Comparison of ENCODE assay signal across 20 cellular contexts in genomic region chr13:36332986-36333385, GRCh38. TPM values are rescaled to one million over a fixed set of nuclear protein-coding genes. Genes with fewer than 3 reads are reported as not detected.
DNase-seq lines count a peak whose midpoint lies in the region; ATAC-seq, FAIRE-seq and TF ChIP-seq lines count a peak whose summit lies in the region.
"Had no signal": no experiment of that assay in that cellular context is flagged by ENCODE, and none has a peak within 500 bp of the region (broad histone marks: within the 10 kb centered on the region; RNA-seq: fewer than 3 reads in every experiment).

No MANE protein-coding gene starts in this region.

- H3K9me3 ChIP-seq in PC-3 (ENCODE audit: low read length) (no peaks in the 10 kb centered on the region), endothelial cell of umbilical vein (replicated peaks; ENCODE audit: control insufficient read depth, insufficient read depth, low read length) (no peaks in the 10 kb centered on the region), mesenchymal stem cell (ENCODE audit: control insufficient read depth, low read length) (no peaks in the 10 kb centered on the region)
- H3K9me3 ChIP-seq: transverse colon had no signal

- no peaks in the 10 kb centered on the region for H3K27me3 Mint-ChIP-seq in activated CD8-positive, alpha-beta memory T cell treated with anti-CD3 and anti-CD28 coated beads, Interleukin-2, amount 10 ng/mL, durations not matched to agents 7 days and 5 days
- no peaks in the 10 kb centered on the region for H3K27me3 Mint-ChIP-seq in chondrocyte (ENCODE audit: low read depth)
- H3K27me3 Mint-ChIP-seq: activated T-helper 17 cell treated with anti-CD3 and anti-CD28 coated beads, Interleukin-2, amount 50 U/mL, for 72 hours; CD4-positive, CD25-positive, alpha-beta regulatory T cell had no signal

- H3K4ac ChIP-seq in mesenchymal stem cell (ENCODE audit: low read depth in 1 of 2, low read length in 2 of 2), result no peak overlapping the region

- no peak overlapping the region for H4K91ac ChIP-seq in mesenchymal stem cell (ENCODE audit: low read length)

- peaks cover 13% of the 10 kb centered on the region for H3K4me1 Mint-ChIP-seq in activated CD8-positive, alpha-beta memory T cell treated with anti-CD3 and anti-CD28 coated beads, Interleukin-2, amount 10 ng/mL, durations not matched to agents 7 days and 5 days
- H3K4me1 Mint-ChIP-seq in chondrocyte (ENCODE audit: low read depth), result peaks cover 68% of the 10 kb centered on the region

- H3K36me3 ChIP-seq in PC-3 (ENCODE audit: low read depth, low read length) (0 out of 2 replicates have a peak, but pooled peaks cover 2% of the 10 kb centered on the region), endothelial cell of umbilical vein (ENCODE audit: control insufficient read depth in 2 of 2, extremely low read depth in 1 of 2, insufficient read depth in 2 of 2, low read length in 2 of 2) (peaks cover 7 to 15% of the 10 kb centered on the region in 2 experiments), mesenchymal stem cell (ENCODE audit: control insufficient read depth in 1 of 2, insufficient read depth in 2 of 2, low read depth in 1 of 2, low read length in 2 of 2) (peaks cover 2 to 69% of the 10 kb centered on the region in 2 experiments)

- H3K9me3 Mint-ChIP-seq in activated CD8-positive, alpha-beta memory T cell treated with anti-CD3 and anti-CD28 coated beads, Interleukin-2, amount 10 ng/mL, durations not matched to agents 7 days and 5 days (ENCODE audit: low read depth), result no peaks in the 10 kb centered on the region
- no peaks in the 10 kb centered on the region for H3K9me3 Mint-ChIP-seq in chondrocyte (ENCODE audit: low read depth)
- H3K9me3 Mint-ChIP-seq: activated T-helper 17 cell treated with anti-CD3 and anti-CD28 coated beads, Interleukin-2, amount 50 U/mL, for 72 hours; natural killer cell; T-helper 1 cell treated with Interleukin-12 subunit alpha and Interleukin-12 subunit beta and Interleukin-4 antibody, amounts not matched to agents 30 μg/mL and 1 μg/mL, for 36 hours had no signal

- CTCF ChIA-PET in PC-3 (lab: Charles Lee) (no interaction called here), endothelial cell of umbilical vein (lab: Charles Lee) (interaction anchor here (1.0 to 2.4 kb wide), 2 partner anchors 14 kb away, joined by 3 to 13 read pairs; partner anchors contain the start of gene SPART)
- CTCF ChIA-PET in activated CD8-positive, alpha-beta memory T cell treated with anti-CD3 and anti-CD28 coated beads, Interleukin-2, amount 10 ng/mL, durations not matched to agents 7 days and 5 days (lab: Charles Lee), result no interaction called here

- intact Hi-C loops in PC-3 (cut with micrococcal nuclease), result no loop called here
- intact Hi-C loops in endothelial cell of umbilical vein (cut with micrococcal nuclease), result no loop called here

- POLR2A ChIA-PET in PC-3 (lab: Charles Lee; ENCODE audit: unreplicated experiment), result no interaction called here
- POLR2A ChIA-PET in endothelial cell of umbilical vein (lab: Charles Lee), result no interaction called here

- H2BK15ac ChIP-seq in mesenchymal stem cell (ENCODE audit: low read depth, poor library complexity, severe bottlenecking), result no peak overlapping the region

- H3K79me2 ChIP-seq in PC-3 (ENCODE audit: low read length), result peaks cover 12% of the 10 kb centered on the region; the same call in 1 of the 2 replicates
- peaks cover 76% of the 10 kb centered on the region for H3K79me2 ChIP-seq in endothelial cell of umbilical vein (ENCODE audit: control insufficient read depth, insufficient read depth, low read length)

- no peak overlapping the region for H3K4me3 Mint-ChIP-seq in activated CD8-positive, alpha-beta memory T cell treated with anti-CD3 and anti-CD28 coated beads, Interleukin-2, amount 10 ng/mL, durations not matched to agents 7 days and 5 days
- H3K4me3 Mint-ChIP-seq in chondrocyte (ENCODE audit: unreplicated experiment), result no peak overlapping the region
- H3K4me3 Mint-ChIP-seq: CD4-positive, CD25-positive, alpha-beta regulatory T cell; T-helper 1 cell treated with Interleukin-12 subunit alpha and Interleukin-12 subunit beta and Interleukin-4 antibody, amounts not matched to agents 30 μg/mL and 1 μg/mL, for 36 hours had no signal

- DNase-seq in EH (ENCODE audit: low read depth) (peak; percentile 51), PC-3 (peak; percentile 33), endothelial cell of umbilical vein (ENCODE audit: low read depth, low spot score) (peak; percentile 65), mesenchymal stem cell (peak; percentile 60), SHP77 treated with DMSO at 0.1 percent for 48 hours (lab: John Stamatoyannopoulos, UW) (no peak), chondrocyte (ENCODE audit: low spot score) (no peak)
- no peak for DNase-seq in activated CD8-positive, alpha-beta memory T cell treated with anti-CD3 and anti-CD28 coated beads, Interleukin-2, amount 10 ng/mL, durations not matched to agents 7 days and 5 days
- DNase-seq: CD4-positive, CD25-positive, alpha-beta regulatory T cell; effector CD4-positive, alpha-beta T cell; natural killer cell; NCI-H1436; NCI-H446 treated with DMSO at 0.1 percent for 48 hours; transverse colon had no signal

- dilution Hi-C loops in endothelial cell of umbilical vein (cut with MboI; ENCODE audit: extremely low pct_ligation_motif_present, low sequenced_read_pairs), result no loop called here

- H3K79me1 ChIP-seq in mesenchymal stem cell (replicated peaks; ENCODE audit: low read length, poor library complexity, severe bottlenecking), result peaks cover 5% of the 10 kb centered on the region

- no peak overlapping the region for H3K18ac ChIP-seq in mesenchymal stem cell (ENCODE audit: low read depth in 1 of 2, low read length in 2 of 2)

- H2AFZ ChIP-seq in PC-3 (ENCODE audit: low read length) (no peak overlapping the region), endothelial cell of umbilical vein (ENCODE audit: low read depth, low read length) (no peak overlapping the region), mesenchymal stem cell (ENCODE audit: low read depth, low read length) (no peak overlapping the region)
- H2AFZ ChIP-seq: hepatocyte had no signal

- H2AK5ac ChIP-seq in mesenchymal stem cell (ENCODE audit: low read length, severe bottlenecking), result no peak overlapping the region

- H3K4me3 ChIP-seq in PC-3 (ENCODE audit: low read length) (no peak overlapping the region), endothelial cell of umbilical vein (replicated peaks in 1 of 3; ENCODE audit: insufficient read depth in 1 of 3, low read depth in 1 of 3, low read length in 3 of 3) (no peak overlapping the region), mesenchymal stem cell (ENCODE audit: insufficient read depth in 1 of 2, low read depth in 1 of 2, low read length in 2 of 2) (peak overlapping the region in 1 of 2 experiments; percentile 55)
- H3K4me3 ChIP-seq: hepatocyte, transverse colon had no signal

- H3K14ac ChIP-seq in mesenchymal stem cell (ENCODE audit: low read length in 2 of 2), result no peak overlapping the region

- no peak overlapping the region for H3K27ac Mint-ChIP-seq in activated CD8-positive, alpha-beta memory T cell treated with anti-CD3 and anti-CD28 coated beads, Interleukin-2, amount 10 ng/mL, durations not matched to agents 7 days and 5 days
- H3K27ac Mint-ChIP-seq in chondrocyte (ENCODE audit: unreplicated experiment), result no peak overlapping the region
- H3K27ac Mint-ChIP-seq: activated T-helper 17 cell treated with anti-CD3 and anti-CD28 coated beads, Interleukin-2, amount 50 U/mL, for 72 hours; CD4-positive, CD25-positive, alpha-beta regulatory T cell; T-helper 1 cell treated with Interleukin-12 subunit alpha and Interleukin-12 subunit beta and Interleukin-4 antibody, amounts not matched to agents 30 μg/mL and 1 μg/mL, for 36 hours had no signal

- H4K8ac ChIP-seq in mesenchymal stem cell (ENCODE audit: low read length), result no peak overlapping the region

- H3K23ac ChIP-seq in mesenchymal stem cell (ENCODE audit: low read length in 2 of 2), result no peak overlapping the region

- no peaks in the 10 kb centered on the region for H4K20me1 ChIP-seq in PC-3 (ENCODE audit: low read length)
- no peaks in the 10 kb centered on the region for H4K20me1 ChIP-seq in endothelial cell of umbilical vein (replicated peaks; ENCODE audit: control insufficient read depth, extremely low read depth, insufficient read depth, low read length)

- H3K4me2 ChIP-seq in PC-3 (ENCODE audit: low read length) (no peak overlapping the region), endothelial cell of umbilical vein (ENCODE audit: insufficient read depth, low read length) (peak overlapping the region; percentile 96), mesenchymal stem cell (ENCODE audit: low read length, poor library complexity, severe bottlenecking) (no peak overlapping the region)

- TF ChIP-seq CTCF in PC-3 (conservative IDR thresholded peaks at IDR 0.05; ENCODE audit: low read depth, low read length) (no peak), endothelial cell of umbilical vein (IDR thresholded peaks at IDR 0.05; ENCODE audit: extremely low read depth in 1 of 2, insufficient read depth in 1 of 2, low read depth in 1 of 2, low read length in 2 of 2) (no peak), chondrocyte (IDR thresholded peaks at IDR 0.05) (no peak)

- H2BK12ac ChIP-seq in mesenchymal stem cell (ENCODE audit: low read length in 2 of 2), result no peak overlapping the region

- H2BK5ac ChIP-seq in mesenchymal stem cell (ENCODE audit: low read depth, low read length, poor library complexity, severe bottlenecking), result no peak overlapping the region

- FAIRE-seq in endothelial cell of umbilical vein (lab: Jason Lieb, UNC), result peak; percentile 33

- H3F3A ChIP-seq in PC-3 (ENCODE audit: low read length, unreplicated experiment), result no peaks in the 10 kb centered on the region

- H2BK120ac ChIP-seq in mesenchymal stem cell (ENCODE audit: low read depth, low read length), result no peak overlapping the region

- no TSS peak for BruUV-seq in PC-3 (replicated peaks; lab: Mats Ljungman, UMichigan)
- BruUV-seq in endothelial cell of umbilical vein (replicated peaks; lab: Mats Ljungman, UMichigan), result no TSS peak

- no peak for TF ChIP-seq POLR2A in endothelial cell of umbilical vein (IDR thresholded peaks at IDR 0.05; ENCODE audit: low read depth, low read length)

- peaks cover 3% of the 10 kb centered on the region for H3K36me3 Mint-ChIP-seq in activated CD8-positive, alpha-beta memory T cell treated with anti-CD3 and anti-CD28 coated beads, Interleukin-2, amount 10 ng/mL, durations not matched to agents 7 days and 5 days
- peaks cover 25% of the 10 kb centered on the region for H3K36me3 Mint-ChIP-seq in chondrocyte (ENCODE audit: low read depth)

- H3K9me2 ChIP-seq in PC-3 (replicated peaks; ENCODE audit: low read length), result no peaks in the 10 kb centered on the region

- H3K9ac ChIP-seq in PC-3 (ENCODE audit: low read length) (no peak overlapping the region), endothelial cell of umbilical vein (replicated peaks; ENCODE audit: extremely low read depth, insufficient read depth, low read length) (peak overlapping the region; percentile 44), mesenchymal stem cell (ENCODE audit: low read length) (peak overlapping the region; percentile 56)

- H3K27me3 ChIP-seq in PC-3 (ENCODE audit: low read length) (no peaks in the 10 kb centered on the region), endothelial cell of umbilical vein (ENCODE audit: control insufficient read depth in 2 of 2, insufficient read depth in 2 of 2, low read length in 2 of 2) (no peaks in the 10 kb centered on the region), mesenchymal stem cell (ENCODE audit: control insufficient read depth in 1 of 2, insufficient read depth in 1 of 2, low read length in 2 of 2) (no peaks in the 10 kb centered on the region)
- H3K27me3 ChIP-seq: hepatocyte, transverse colon had no signal

- H3K4me1 ChIP-seq in PC-3 (ENCODE audit: insufficient read depth, low read length) (no peaks in the 10 kb centered on the region), endothelial cell of umbilical vein (ENCODE audit: control insufficient read depth, extremely low read depth, insufficient read depth, low read length) (peaks cover 13% of the 10 kb centered on the region), mesenchymal stem cell (ENCODE audit: control insufficient read depth, insufficient read depth, low read depth, low read length) (no peaks in the 10 kb centered on the region)

- H3K27ac ChIP-seq in PC-3 (ENCODE audit: low read length) (no peak overlapping the region), endothelial cell of umbilical vein (ENCODE audit: insufficient read depth, low read depth, low read length) (peak overlapping the region; percentile 79), mesenchymal stem cell (ENCODE audit: low read length, poor library complexity, severe bottlenecking) (no peak overlapping the region)
- H3K27ac ChIP-seq: hepatocyte, transverse colon had no signal

- 0 out of 2 replicates have a peak, but pooled peaks have one; percentile 31 for ATAC-seq in PC-3
- ATAC-seq in GM21619 (IDR thresholded peaks at IDR 0.05; ENCODE audit: unreplicated experiment), result no peak
- ATAC-seq in activated CD8-positive, alpha-beta memory T cell treated with anti-CD3 and anti-CD28 coated beads, Interleukin-2, amount 10 ng/mL, durations not matched to agents 7 days and 5 days, result no peak
- ATAC-seq: activated T-helper 17 cell treated with anti-CD3 and anti-CD28 coated beads, Interleukin-2, amount 50 U/mL, for 72 hours; natural killer cell had no signal

- H3K9me1 ChIP-seq in endothelial cell of umbilical vein (replicated peaks; ENCODE audit: control insufficient read depth, extremely low read depth, insufficient read depth, low read length), result no peaks in the 10 kb centered on the region

RNA-seq across cellular contexts. Expression of gene SPART, which starts 13.2 kb away (rescaled TPM):
- total RNA-seq in PC-3 (2014; rRNA removed), result 15.0 and 23.3 TPM in 2 replicates
- 73.6 and 74.1 TPM in 2 replicates for total RNA-seq in endothelial cell of umbilical vein
- 33.6 and 40.8 TPM in 2 replicates for polyA plus RNA-seq in endothelial cell of umbilical vein
- polyA plus RNA-seq in endothelial cell of umbilical vein (2011; cell fraction: cytosol; rRNA removed), result 60.0 and 61.0 TPM in 2 replicates
- polyA plus RNA-seq in endothelial cell of umbilical vein (2011; cell fraction: nucleus; rRNA removed), result 66.5 and 73.7 TPM in 2 replicates
- 96.5 and 108 TPM in 2 replicates for polyA plus RNA-seq in endothelial cell of umbilical vein (2012)
- 37.4 and 40.1 TPM in 2 replicates for polyA minus RNA-seq in endothelial cell of umbilical vein
- polyA minus RNA-seq in endothelial cell of umbilical vein (2011; cell fraction: cytosol; rRNA and poly(A)+ RNA removed), result 35.6 TPM
- polyA minus RNA-seq in endothelial cell of umbilical vein (2011; cell fraction: nucleus; rRNA and poly(A)+ RNA removed), result 26.4 and 34.1 TPM in 2 replicates
- polyA plus RNA-seq in mesenchymal stem cell (2013, experiment 1 of 2), result 87.6 TPM
- polyA plus RNA-seq in mesenchymal stem cell (2013, experiment 2 of 2), result 86.1 TPM
- total RNA-seq in activated CD8-positive, alpha-beta memory T cell treated with anti-CD3 and anti-CD28 coated beads, Interleukin-2, amount 10 ng/mL, durations not matched to agents 7 days and 5 days, result 10 to 100 TPM in 1 of 2 experiments, 1 to 10 TPM in 1; 8.4 to 16.3 TPM
- total RNA-seq in chondrocyte, result 93.6 to 97.1 TPM (median 95.6 TPM) in 3 replicates
- total RNA-seq: OCI-LY7 had no signal

RNA-seq across cellular contexts. Expression of gene CCDC169, which starts 35.4 kb away (rescaled TPM):
- total RNA-seq in PC-3 (2014; rRNA removed), result 0.69 and 6.5 TPM in 2 replicates
- total RNA-seq in endothelial cell of umbilical vein, result 2.5 and 5.3 TPM in 2 replicates
- polyA plus RNA-seq in endothelial cell of umbilical vein, result 0.78 and 1.2 TPM in 2 replicates
- polyA plus RNA-seq in endothelial cell of umbilical vein (2011; cell fraction: cytosol; rRNA removed), result 1.7 and 2.0 TPM in 2 replicates
- 2.6 and 3.8 TPM in 2 replicates for polyA plus RNA-seq in endothelial cell of umbilical vein (2011; cell fraction: nucleus; rRNA removed)
- 5.9 and 7.2 TPM in 2 replicates for polyA plus RNA-seq in endothelial cell of umbilical vein (2012)
- 1.8 and 2.0 TPM in 2 replicates for polyA minus RNA-seq in endothelial cell of umbilical vein
- polyA minus RNA-seq in endothelial cell of umbilical vein (2011; cell fraction: cytosol; rRNA and poly(A)+ RNA removed), result 0.82 TPM
- polyA minus RNA-seq in endothelial cell of umbilical vein (2011; cell fraction: nucleus; rRNA and poly(A)+ RNA removed), result 4.7 and 6.0 TPM in 2 replicates
- 1.9 TPM for polyA plus RNA-seq in mesenchymal stem cell (2013, experiment 1 of 2)
- 1.4 TPM for polyA plus RNA-seq in mesenchymal stem cell (2013, experiment 2 of 2)
- under 1 TPM in 1 of 2 experiments, not detected in 1; 0.45 TPM for total RNA-seq in activated CD8-positive, alpha-beta memory T cell treated with anti-CD3 and anti-CD28 coated beads, Interleukin-2, amount 10 ng/mL, durations not matched to agents 7 days and 5 days
- total RNA-seq in chondrocyte, result 1.8 to 2.3 TPM (median 2.2 TPM) in 3 replicates
- total RNA-seq: CD4-positive, CD25-positive, alpha-beta regulatory T cell; G401; natural killer cell; OCI-LY7 had no signal
- polyA plus RNA-seq: CD4-positive, CD25-positive, alpha-beta regulatory T cell; liver had no signal

Comparison
In these comparisons a context has a peak if more than half of its experiments do, and no peak if none do; other contexts are left out.
1. DNase-seq: peak in EH (single experiment), PC-3 (single experiment), endothelial cell of umbilical vein (single experiment) and mesenchymal stem cell (single experiment); none in activated CD8-positive, alpha-beta memory T cell treated with anti-CD3 and anti-CD28 coated beads, Interleukin-2, amount 10 ng/mL, durations not matched to agents 7 days and 5 days (single experiment), SHP77 treated with DMSO at 0.1 percent for 48 hours (single experiment) and chondrocyte (single experiment).